In genomic region chr20:63029358-63030121, GRCh38 we compare ENCODE assay signal across 13 cellular contexts. TPM values are rescaled to one million over a fixed set of nuclear protein-coding genes. Genes with fewer than 3 reads are reported as not detected.
DNase-seq lines count a peak whose midpoint lies in the region; ATAC-seq and TF ChIP-seq lines count a peak whose summit lies in the region.
"Had no signal": no experiment of that assay in that cellular context is flagged by ENCODE, and none has a peak within 500 bp of the region (broad histone marks: within the 10 kb centered on the region; RNA-seq: fewer than 3 reads in every experiment).

No MANE protein-coding gene starts in this region.

- POLR2A ChIA-PET in CD4-positive, alpha-beta T cell (lab: Charles Lee) = no interaction called here

- no peak overlapping the region for H3K4me3 Mint-ChIP-seq in CD4-positive, alpha-beta T cell
- H3K4me3 Mint-ChIP-seq in activated T-helper 17 cell treated with anti-CD3 and anti-CD28 coated beads, Interleukin-2, amount 50 U/mL, for 72 hours = no peak overlapping the region
- H3K4me3 Mint-ChIP-seq: memory B cell had no signal

- TF ChIP-seq POLR2A in testis (IDR thresholded peaks at IDR 0.05) = no peak

- 20 to 24% methylated on average over 32 of the region's 37 CpGs for WGBS in GM23248 (ENCODE audit: low coverage in 1 of 2, low lambda C conversion rate in 2 of 2, missing lambda C conversion rate in 2 of 2), 2 experiments
- 10 to 37% methylated on average over 32 to 37 of the region's 37 CpGs for WGBS in testis, 2 donors

- peak; percentile 39 for ATAC-seq in CD4-positive, alpha-beta T cell (ENCODE audit: poor library complexity)
- no peak for ATAC-seq in activated T-helper 17 cell treated with anti-CD3 and anti-CD28 coated beads, Interleukin-2, amount 50 U/mL, for 72 hours (replicated peaks)
- ATAC-seq: heart right ventricle, psoas muscle had no signal

- H3K9me2 ChIP-seq in GM23248 (ENCODE audit: insufficient read depth) = no peaks in the 10 kb centered on the region

- H3K27ac ChIP-seq in CD4-positive, alpha-beta T cell (ENCODE audit: low read depth, low read length) = no peak overlapping the region
- H3K27ac ChIP-seq in GM23248 (no peak overlapping the region), testis (no peak overlapping the region)
- H3K27ac ChIP-seq: heart right ventricle, psoas muscle had no signal

- in situ Hi-C loops in GM23248 (cut with MboI) = no loop called here

- H3K4me1 ChIP-seq in GM23248 (ENCODE audit: insufficient read depth) (peaks cover 5% of the 10 kb centered on the region), testis (no peaks in the 10 kb centered on the region)
- H3K4me1 ChIP-seq: psoas muscle had no signal

- intact Hi-C loops in CD4-positive, alpha-beta T cell (cut with DNase I, micrococcal nuclease) = no loop called here
- intact Hi-C loops in testis (cut with DNase I; ENCODE audit: low total_unique reads) = no loop called here

- H3K36me3 Mint-ChIP-seq in CD4-positive, alpha-beta T cell (ENCODE audit: low read depth) = no peaks in the 10 kb centered on the region
- H3K36me3 Mint-ChIP-seq in activated T-helper 17 cell treated with anti-CD3 and anti-CD28 coated beads, Interleukin-2, amount 50 U/mL, for 72 hours (ENCODE audit: low read depth) = no peaks in the 10 kb centered on the region
- H3K36me3 Mint-ChIP-seq: memory B cell had no signal

- H3K9ac ChIP-seq in GM23248 = no peak overlapping the region

- CTCF ChIA-PET in CD4-positive, alpha-beta T cell (lab: Charles Lee) = no interaction called here

- TF ChIP-seq CTCF in CD4-positive, alpha-beta T cell (IDR thresholded peaks at IDR 0.05) = no peak
- TF ChIP-seq CTCF in testis (IDR thresholded peaks at IDR 0.05) = no peak

- H3K9me3 ChIP-seq in CD4-positive, alpha-beta T cell (ENCODE audit: control insufficient read depth, low read length) = no peaks in the 10 kb centered on the region
- H3K9me3 ChIP-seq in GM23248 (ENCODE audit: low read depth) (no peaks in the 10 kb centered on the region), testis (no peaks in the 10 kb centered on the region)
- H3K9me3 ChIP-seq: heart right ventricle, psoas muscle had no signal

- no peak overlapping the region for H3K27ac Mint-ChIP-seq in CD4-positive, alpha-beta T cell
- no peak overlapping the region for H3K27ac Mint-ChIP-seq in activated T-helper 17 cell treated with anti-CD3 and anti-CD28 coated beads, Interleukin-2, amount 50 U/mL, for 72 hours
- H3K27ac Mint-ChIP-seq: memory B cell had no signal

- DNase-seq in CD4-positive, alpha-beta T cell = no peak
- DNase-seq in DMS79 (lab: John Stamatoyannopoulos, UW) = peak; percentile 4
- peak; percentile 37 to 86 for DNase-seq in NCI-H526 (lab: John Stamatoyannopoulos, UW)
- DNase-seq in iPS-NIHi11 (ENCODE audit: low spot score) = peak; percentile 58
- DNase-seq in GM23248 = no peak
- DNase-seq in testis = no peak
- DNase-seq: COR-L47; NCI-H510A; stimulated activated CD4-positive, alpha-beta T cell treated with anti-CD3 and anti-CD28 coated beads, Interleukin-4, amount 100 ng/mL, for 1 hour had no signal

- no peak overlapping the region for H3K4me2 ChIP-seq in GM23248 (ENCODE audit: unreplicated experiment)

- no peaks in the 10 kb centered on the region for H3K79me2 ChIP-seq in GM23248 (ENCODE audit: insufficient read depth)

- peaks cover 4% of the 10 kb centered on the region for H3K27me3 ChIP-seq in CD4-positive, alpha-beta T cell (ENCODE audit: control insufficient read depth, insufficient read depth, low read length)
- H3K27me3 ChIP-seq in GM23248 (replicated peaks; ENCODE audit: insufficient read depth) (peaks cover 44% of the 10 kb centered on the region), testis (no peaks in the 10 kb centered on the region)

- H2AFZ ChIP-seq in GM23248 = no peak overlapping the region

- peaks cover 46% of the 10 kb centered on the region for H3K27me3 Mint-ChIP-seq in CD4-positive, alpha-beta T cell
- peaks cover 12% of the 10 kb centered on the region for H3K27me3 Mint-ChIP-seq in activated T-helper 17 cell treated with anti-CD3 and anti-CD28 coated beads, Interleukin-2, amount 50 U/mL, for 72 hours

- H3K4me1 Mint-ChIP-seq in CD4-positive, alpha-beta T cell (ENCODE audit: low read depth) = peaks cover 18% of the 10 kb centered on the region
- no peaks in the 10 kb centered on the region for H3K4me1 Mint-ChIP-seq in activated T-helper 17 cell treated with anti-CD3 and anti-CD28 coated beads, Interleukin-2, amount 50 U/mL, for 72 hours

- no peaks in the 10 kb centered on the region for H3K36me3 ChIP-seq in GM23248 (ENCODE audit: low read depth)
- H3K36me3 ChIP-seq in testis (ENCODE audit: low read depth, missing control alignments) = no peaks in the 10 kb centered on the region
- H3K36me3 ChIP-seq: heart right ventricle had no signal

- H4K20me1 ChIP-seq in GM23248 (ENCODE audit: insufficient read depth) = no peaks in the 10 kb centered on the region

- H3K4me3 ChIP-seq in GM23248 (no peak overlapping the region), testis (peak overlapping the region in 1 of 2 donors; percentile 10)
- H3K4me3 ChIP-seq: heart right ventricle, psoas muscle had no signal

- H3K9me3 Mint-ChIP-seq in CD4-positive, alpha-beta T cell = no peaks in the 10 kb centered on the region
- no peaks in the 10 kb centered on the region for H3K9me3 Mint-ChIP-seq in activated T-helper 17 cell treated with anti-CD3 and anti-CD28 coated beads, Interleukin-2, amount 50 U/mL, for 72 hours
- H3K9me3 Mint-ChIP-seq: memory B cell had no signal

- no peaks in the 10 kb centered on the region for H3F3A ChIP-seq in GM23248 (ENCODE audit: insufficient read depth)

RNA-seq across cellular contexts. Expression of gene BHLHE23, which starts 22.8 kb away (rescaled TPM):
- total RNA-seq in CD4-positive, alpha-beta T cell = not detected
- not detected in 2 replicates for total RNA-seq in GM23248 (2014; rRNA removed; shearing (Covaris generic))
- polyA plus RNA-seq in GM23248 (2016; fragmentation: Nextera tagmentation; extraction: Ambion mirVana) (not detected in 2 replicates), testis (ENCODE audit: insufficient read depth, low read depth, low replicate concordance) (not detected)
- not detected for total RNA-seq in activated T-helper 17 cell treated with anti-CD3 and anti-CD28 coated beads, Interleukin-2, amount 50 U/mL, for 72 hours
- 1 to 10 TPM; 5.3 to 6.6 TPM for total RNA-seq in testis
- total RNA-seq: heart right ventricle, psoas muscle had no signal
- polyA plus RNA-seq: psoas muscle had no signal

Comparison
In these comparisons a context has a peak if more than half of its experiments do, and no peak if none do; other contexts are left out.
1. DNase-seq: peak in DMS79 (single experiment), NCI-H526 (2 of 2) and iPS-NIHi11 (single experiment); none in CD4-positive, alpha-beta T cell (0 of 10), GM23248 (single experiment) and testis (single experiment).